ENCODE assay signal across 1 cellular context in genomic region chr14:61557854-61558253, GRCh38.
TF ChIP-seq lines count a peak whose summit lies in the region.

No MANE protein-coding gene starts in this region.

TF ChIP-seq in IMR-90, 13 proteins besides CTCF, POLR2A, EP300 and RAD21 (continued from another document):
- TF ChIP-seq USF2 (IDR thresholded peaks at IDR 0.05; ENCODE audit: low read depth, low read length) = no peak
- TF ChIP-seq NFE2L2 (IDR thresholded peaks at IDR 0.05; ENCODE audit: low read depth, low read length) = no peak
